In genomic region chr20:44392088-44392775, GRCh38 we compare ENCODE assay signal across 32 cellular contexts. TPM values are rescaled to one million over a fixed set of nuclear protein-coding genes. Genes with fewer than 3 reads are reported as not detected.
"Had no signal": no experiment of that assay in that cellular context is flagged by ENCODE, and none has a peak within 500 bp of the region (broad histone marks: within the 10 kb centered on the region; RNA-seq: fewer than 3 reads in every experiment).

No MANE protein-coding gene starts in this region.

- H3K27ac ChIP-seq: brain microvascular endothelial cell, SJSA1 had no signal

- FAIRE-seq: TTC549 had no signal

- H3K4me3 Mint-ChIP-seq: activated CD4-positive, alpha-beta T cell treated with anti-CD3 and anti-CD28 coated beads, Interleukin-2, amount 10 ng/mL, durations not matched to agents 24 days and 14 days; activated naive CD4-positive, alpha-beta T cell treated with anti-CD3 and anti-CD28 coated beads for 36 hours; activated naive CD8-positive, alpha-beta T cell treated with anti-CD3 and anti-CD28 coated beads, Interleukin-2, amount 50 U/mL, for 24 hours; activated T-cell treated with anti-CD3 and anti-CD28 coated beads, Interleukin-2, amount 50 U/mL, for 4 hours; activated T-helper 1 cell treated with anti-CD3 and anti-CD28 coated beads, Interleukin-12 subunit alpha, Interleukin-12 subunit beta, Interleukin-2, Interleukin-4 antibody, amounts not matched to agents 30 ng/mL and 10 ng/mL and 1 ng/mL, durations not matched to agents 14 hours and 24 hours and 36 hours; T-helper 1 cell treated with Interleukin-12 subunit alpha and Interleukin-12 subunit beta and Interleukin-4 antibody, amounts not matched to agents 30 μg/mL and 1 μg/mL, for 36 hours; T-helper 2 cell treated with Interferon-gamma antibody and Interleukin-4, amounts not matched to agents 5 μg/mL and 100 μg/mL, for 36 hours had no signal

- H3K36me3 Mint-ChIP-seq: activated naive CD4-positive, alpha-beta T cell treated with anti-CD3 and anti-CD28 coated beads, Interleukin-2, amount 50 U/mL, for 72 hours had no signal

- H3K27ac Mint-ChIP-seq: activated CD4-positive, alpha-beta T cell treated with anti-CD3 and anti-CD28 coated beads, Interleukin-2, amount 10 ng/mL, durations not matched to agents 24 days and 14 days; activated naive CD4-positive, alpha-beta T cell treated with anti-CD3 and anti-CD28 coated beads for 36 hours; activated naive CD4-positive, alpha-beta T cell treated with anti-CD3 and anti-CD28 coated beads, Interleukin-2, amount 50 U/mL, for 72 hours; activated naive CD8-positive, alpha-beta T cell treated with anti-CD3 and anti-CD28 coated beads, Interleukin-2, amount 50 U/mL, for 24 hours; activated T-helper 1 cell treated with anti-CD3 and anti-CD28 coated beads, Interleukin-12 subunit alpha, Interleukin-12 subunit beta, Interleukin-2, Interleukin-4 antibody, amounts not matched to agents 30 ng/mL and 10 ng/mL and 1 ng/mL, durations not matched to agents 14 hours and 24 hours and 36 hours; T-helper 1 cell treated with Interleukin-12 subunit alpha and Interleukin-12 subunit beta and Interleukin-4 antibody, amounts not matched to agents 30 μg/mL and 1 μg/mL, for 36 hours; T-helper 2 cell treated with Interferon-gamma antibody and Interleukin-4, amounts not matched to agents 5 μg/mL and 100 μg/mL, for 36 hours had no signal

- H3K9ac ChIP-seq: SK-N-SH had no signal

- H3K9me3 ChIP-seq: MG63, SJSA1, SK-N-SH had no signal

- H3K36me3 ChIP-seq: brain microvascular endothelial cell, MG63, SJSA1 had no signal

- H3K4me3 ChIP-seq: MG63, SJSA1 had no signal

- DNase-seq: activated CD4-positive, alpha-beta T cell treated with anti-CD3 and anti-CD28 coated beads, Interleukin-2, amount 10 ng/mL, durations not matched to agents 24 days and 14 days; activated CD4-positive, alpha-beta T cell treated with anti-CD3 and anti-CD28 coated beads, Interleukin-2, amount 50 U/mL, for 4 hours; activated CD8-positive, alpha-beta memory T cell treated with anti-CD3 and anti-CD28 coated beads, Interleukin-2, amount 50 U/mL, for 4 hours; activated gamma-delta T cell treated with Interleukin-2 at 50 U/mL for 16 hours; activated naive CD4-positive, alpha-beta T cell treated with anti-CD3 and anti-CD28 coated beads for 36 hours; activated naive CD8-positive, alpha-beta T cell treated with anti-CD3 and anti-CD28 coated beads, Interleukin-2, amount 50 U/mL, for 24 hours; activated T-cell treated with anti-CD3 and anti-CD28 coated beads for 4 hours; activated T-cell treated with anti-CD3 and anti-CD28 coated beads, Interleukin-2, amount 50 U/mL, for 4 hours; aorta; brain microvascular endothelial cell; central memory CD4-positive, alpha-beta T cell; Kasumi-1; KG1; MG63; NCI-H1048; NCI-H1105 treated with DMSO at 0.1 percent for 48 hours; NCI-H1436; NCI-H1694; NCI-H2029; NCI-H345; NCI-H524 treated with DMSO at 0.1 percent for 48 hours; RPMI8226; SHP77 treated with DMSO at 0.1 percent for 48 hours; SK-N-SH had no signal

- H3K4me2 ChIP-seq: SK-N-SH had no signal

- H3K27me3 ChIP-seq: brain microvascular endothelial cell, MG63, SJSA1 had no signal

- ATAC-seq: activated naive CD4-positive, alpha-beta T cell treated with anti-CD3 and anti-CD28 coated beads, Interleukin-2, amount 50 U/mL, for 72 hours; activated naive CD8-positive, alpha-beta T cell treated with anti-CD3 and anti-CD28 coated beads, Interleukin-2, amount 50 U/mL, for 24 hours; activated T-cell treated with anti-CD3 and anti-CD28 coated beads, Interleukin-2, amount 50 U/mL, for 4 hours; Panc1 had no signal

- H3K9me3 Mint-ChIP-seq: activated CD4-positive, alpha-beta T cell treated with anti-CD3 and anti-CD28 coated beads, Interleukin-2, amount 10 ng/mL, durations not matched to agents 24 days and 14 days; activated naive CD4-positive, alpha-beta T cell treated with anti-CD3 and anti-CD28 coated beads for 36 hours; activated naive CD4-positive, alpha-beta T cell treated with anti-CD3 and anti-CD28 coated beads, Interleukin-2, amount 50 U/mL, for 72 hours; activated naive CD8-positive, alpha-beta T cell treated with anti-CD3 and anti-CD28 coated beads, Interleukin-2, amount 50 U/mL, for 24 hours; activated T-cell treated with anti-CD3 and anti-CD28 coated beads, Interleukin-2, amount 50 U/mL, for 4 hours; activated T-helper 1 cell treated with anti-CD3 and anti-CD28 coated beads, Interleukin-12 subunit alpha, Interleukin-12 subunit beta, Interleukin-2, Interleukin-4 antibody, amounts not matched to agents 30 ng/mL and 10 ng/mL and 1 ng/mL, durations not matched to agents 14 hours and 24 hours and 36 hours; T-helper 1 cell treated with Interleukin-12 subunit alpha and Interleukin-12 subunit beta and Interleukin-4 antibody, amounts not matched to agents 30 μg/mL and 1 μg/mL, for 36 hours; T-helper 2 cell treated with Interferon-gamma antibody and Interleukin-4, amounts not matched to agents 5 μg/mL and 100 μg/mL, for 36 hours had no signal

RNA-seq across cellular contexts. Expression of gene HNF4A, which starts 36.7 kb away (rescaled TPM):
- total RNA-seq: activated CD4-positive, alpha-beta T cell treated with anti-CD3 and anti-CD28 coated beads, Interleukin-2, amount 10 ng/mL, durations not matched to agents 24 days and 14 days; activated naive CD4-positive, alpha-beta T cell treated with anti-CD3 and anti-CD28 coated beads for 36 hours; activated naive CD4-positive, alpha-beta T cell treated with anti-CD3 and anti-CD28 coated beads, Interleukin-2, amount 50 U/mL, for 72 hours; activated T-helper 1 cell treated with anti-CD3 and anti-CD28 coated beads, Interleukin-12 subunit alpha, Interleukin-12 subunit beta, Interleukin-2, Interleukin-4 antibody, amounts not matched to agents 30 ng/mL and 10 ng/mL and 1 ng/mL, durations not matched to agents 14 hours and 24 hours and 36 hours; aorta; SJSA1 had no signal
- polyA plus RNA-seq: SK-N-SH had no signal

RNA-seq across cellular contexts. Expression of gene R3HDML, which starts 55.4 kb away (rescaled TPM):
- total RNA-seq: activated CD4-positive, alpha-beta T cell treated with anti-CD3 and anti-CD28 coated beads, Interleukin-2, amount 10 ng/mL, durations not matched to agents 24 days and 14 days; activated naive CD4-positive, alpha-beta T cell treated with anti-CD3 and anti-CD28 coated beads for 36 hours; activated naive CD4-positive, alpha-beta T cell treated with anti-CD3 and anti-CD28 coated beads, Interleukin-2, amount 50 U/mL, for 72 hours; activated T-cell treated with anti-CD3 and anti-CD28 coated beads, Interleukin-2, amount 50 U/mL, for 4 hours; activated T-helper 1 cell treated with anti-CD3 and anti-CD28 coated beads, Interleukin-12 subunit alpha, Interleukin-12 subunit beta, Interleukin-2, Interleukin-4 antibody, amounts not matched to agents 30 ng/mL and 10 ng/mL and 1 ng/mL, durations not matched to agents 14 hours and 24 hours and 36 hours; aorta; NCI-H460; SJSA1 had no signal
- polyA plus RNA-seq: aorta, SK-N-SH had no signal
